Comparison of ENCODE assay signal across 21 cellular contexts in the genomic region with DNA sequence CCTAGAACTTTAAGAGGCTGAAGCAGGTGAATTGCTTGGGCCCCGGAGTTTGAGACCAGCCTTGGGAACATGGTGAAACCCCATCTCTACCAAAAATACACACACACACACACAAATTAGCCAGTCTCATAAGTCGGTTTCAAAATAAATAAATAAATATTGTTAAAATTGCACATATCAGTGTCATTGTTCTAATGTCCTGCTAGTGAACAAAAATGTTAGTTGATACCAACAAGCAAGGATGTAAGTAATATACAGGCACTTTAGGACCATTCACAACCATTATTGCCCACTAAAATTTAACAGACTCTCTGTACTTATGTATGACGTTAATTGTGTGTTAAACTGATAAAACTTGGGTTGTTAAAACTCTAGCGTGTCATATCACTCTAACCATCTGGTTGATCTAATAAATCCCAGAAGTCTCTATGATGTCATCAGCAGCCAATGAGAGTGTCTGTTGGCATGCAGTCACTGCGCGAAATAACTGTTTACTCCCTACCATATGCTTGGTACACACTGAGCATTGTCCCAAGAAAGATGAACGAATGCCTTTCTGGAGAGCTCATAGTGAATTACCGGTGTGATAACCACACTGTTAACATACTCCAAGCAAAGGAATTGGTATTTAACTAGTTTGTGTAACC. TPM values are rescaled to one million over a fixed set of nuclear protein-coding genes. Genes with fewer than 3 reads are reported as not detected.
DNase-seq lines count a peak whose midpoint lies in the region; ATAC-seq and TF ChIP-seq lines count a peak whose summit lies in the region.
"Had no signal": no experiment of that assay in that cellular context is flagged by ENCODE, and none has a peak within 500 bp of the region (broad histone marks: within the 10 kb centered on the region; RNA-seq: fewer than 3 reads in every experiment).

No MANE protein-coding gene starts in this region.

- H3K27ac ChIP-seq in A673 (ENCODE audit: low read depth, low read length, poor library complexity, severe bottlenecking): no peak overlapping the region
- H3K27ac ChIP-seq: vagina had no signal

- H3K4me1 ChIP-seq in mucosa of descending colon (ENCODE audit: low read depth): no peaks in the 10 kb centered on the region
- H3K4me1 ChIP-seq in A673 (ENCODE audit: insufficient read depth, low read length, poor library complexity, severe bottlenecking): no peaks in the 10 kb centered on the region
- H3K4me1 ChIP-seq: vagina had no signal

- POLR2A ChIA-PET in BJ (lab: Charles Lee): no interaction called here
- POLR2A ChIA-PET in A673 (lab: Charles Lee; ENCODE audit: low non-redundant PET): no interaction called here

- peaks cover 7% of the 10 kb centered on the region for H3K4me1 Mint-ChIP-seq in activated naive CD4-positive, alpha-beta T cell treated with anti-CD3 and anti-CD28 coated beads, Interleukin-2, amount 10 ng/mL, durations not matched to agents 7 days and 5 days
- H3K4me1 Mint-ChIP-seq: immature natural killer cell had no signal

- DNase-seq in BJ (ENCODE audit: low read depth) (peak; percentile 41), HFF-Myc (ENCODE audit: extremely low read depth, low read depth) (peak; percentile 55), cardiac fibroblast (ENCODE audit: low read depth in 2 of 2) (peak; percentile 31 to 54), mucosa of descending colon (peak in 1 of 3 donors; percentile 14), T1000 (lab: John Stamatoyannopoulos, UW) (no peak), A673 (ENCODE audit: low spot score) (no peak)
- no peak for DNase-seq in activated naive CD4-positive, alpha-beta T cell treated with anti-CD3 and anti-CD28 coated beads, Interleukin-2, amount 10 ng/mL, durations not matched to agents 7 days and 5 days
- DNase-seq in stimulated activated CD4-positive, alpha-beta T cell treated with anti-CD3 and anti-CD28 coated beads, Interleukin-4, amount 100 ng/mL, for 24 hours: no peak
- DNase-seq: activated CD4-positive, alpha-beta T cell treated with anti-CD3 and anti-CD28 coated beads, Interleukin-2, amount 10 ng/mL, durations not matched to agents 24 days and 14 days; activated naive CD4-positive, alpha-beta T cell treated with Interleukin-2 at 50 U/mL for 16 hours; activated T-cell treated with anti-CD3 and anti-CD28 coated beads for 4 hours; Caco-2; cortex of kidney; GF-D8; immature natural killer cell; MG63; naive thymus-derived CD4-positive, alpha-beta T cell; NCI-H146; substantia nigra had no signal

- peaks cover 4% of the 10 kb centered on the region for H3K27me3 Mint-ChIP-seq in activated naive CD4-positive, alpha-beta T cell treated with anti-CD3 and anti-CD28 coated beads, Interleukin-2, amount 10 ng/mL, durations not matched to agents 7 days and 5 days
- H3K27me3 Mint-ChIP-seq: activated CD4-positive, alpha-beta T cell treated with anti-CD3 and anti-CD28 coated beads, Interleukin-2, amount 10 ng/mL, durations not matched to agents 24 days and 14 days had no signal

- H3K4me3 ChIP-seq in BJ (ENCODE audit: low read depth, low read length): no peak overlapping the region
- no peak overlapping the region for H3K4me3 ChIP-seq in HFF-Myc (replicated peaks; ENCODE audit: low read depth, low read length)
- H3K4me3 ChIP-seq in cardiac fibroblast (replicated peaks in 1 of 2; ENCODE audit: low read depth in 2 of 2, low read length in 2 of 2): no peak overlapping the region
- no peak overlapping the region for H3K4me3 ChIP-seq in mucosa of descending colon
- H3K4me3 ChIP-seq in A673 (ENCODE audit: low read depth, low read length, poor library complexity, severe bottlenecking): no peak overlapping the region
- H3K4me3 ChIP-seq: lung, MG63, vagina had no signal

- no peaks in the 10 kb centered on the region for H3K9me3 Mint-ChIP-seq in activated naive CD4-positive, alpha-beta T cell treated with anti-CD3 and anti-CD28 coated beads, Interleukin-2, amount 10 ng/mL, durations not matched to agents 7 days and 5 days
- H3K9me3 Mint-ChIP-seq: activated CD4-positive, alpha-beta T cell treated with anti-CD3 and anti-CD28 coated beads, Interleukin-2, amount 10 ng/mL, durations not matched to agents 24 days and 14 days; immature natural killer cell; naive thymus-derived CD4-positive, alpha-beta T cell had no signal

- H3K9me3 ChIP-seq in mucosa of descending colon (no peaks in the 10 kb centered on the region), A673 (ENCODE audit: low read depth, low read length, poor library complexity, severe bottlenecking) (no peaks in the 10 kb centered on the region)
- H3K9me3 ChIP-seq: Caco-2, MG63, vagina had no signal

- H3K4me3 Mint-ChIP-seq in activated naive CD4-positive, alpha-beta T cell treated with anti-CD3 and anti-CD28 coated beads, Interleukin-2, amount 10 ng/mL, durations not matched to agents 7 days and 5 days: no peak overlapping the region
- H3K4me3 Mint-ChIP-seq: activated CD4-positive, alpha-beta T cell treated with anti-CD3 and anti-CD28 coated beads, Interleukin-2, amount 10 ng/mL, durations not matched to agents 24 days and 14 days; immature natural killer cell; naive thymus-derived CD4-positive, alpha-beta T cell had no signal

- no peak for TF ChIP-seq CTCF in BJ (IDR thresholded peaks at IDR 0.05; ENCODE audit: insufficient read depth, low read depth, low read length)
- no peak for TF ChIP-seq CTCF in HFF-Myc (IDR thresholded peaks at IDR 0.05; ENCODE audit: low read depth, low read length, missing control alignments)
- TF ChIP-seq CTCF in cardiac fibroblast (IDR thresholded peaks at IDR 0.05; ENCODE audit: low read depth, low read length): no peak
- no peak for TF ChIP-seq CTCF in mucosa of descending colon (IDR thresholded peaks at IDR 0.05)
- no peak for TF ChIP-seq CTCF in A673 (conservative IDR thresholded peaks at IDR 0.05; ENCODE audit: low read depth, low read length)

- no TSS peak for BruUV-seq in A673 (replicated peaks; lab: Mats Ljungman, UMichigan)

- CTCF ChIA-PET in BJ (lab: Yijun Ruan, JAX): interaction anchor here (0.7 to 0.8 kb wide), 2 partner anchors 23 to 94 kb away, joined by 3 to 4 read pairs; no protein-coding TSS in a partner anchor
- CTCF ChIA-PET in activated naive CD4-positive, alpha-beta T cell treated with anti-CD3 and anti-CD28 coated beads, Interleukin-2, amount 10 ng/mL, durations not matched to agents 7 days and 5 days (lab: Charles Lee): no interaction called here
- CTCF ChIA-PET in A673 (lab: Charles Lee): no interaction called here

- no peaks in the 10 kb centered on the region for H3K27me3 ChIP-seq in BJ (ENCODE audit: control insufficient read depth, insufficient read depth, low read length)
- H3K27me3 ChIP-seq in A673 (replicated peaks; ENCODE audit: insufficient read depth, low read depth, low read length, poor library complexity): no peaks in the 10 kb centered on the region
- H3K27me3 ChIP-seq: MG63, vagina had no signal

- ATAC-seq in mucosa of descending colon: peak; percentile 88
- ATAC-seq: naive thymus-derived CD4-positive, alpha-beta T cell had no signal

- no peak overlapping the region for H3K27ac Mint-ChIP-seq in activated naive CD4-positive, alpha-beta T cell treated with anti-CD3 and anti-CD28 coated beads, Interleukin-2, amount 10 ng/mL, durations not matched to agents 7 days and 5 days
- H3K27ac Mint-ChIP-seq: activated CD4-positive, alpha-beta T cell treated with anti-CD3 and anti-CD28 coated beads, Interleukin-2, amount 10 ng/mL, durations not matched to agents 24 days and 14 days; immature natural killer cell; naive thymus-derived CD4-positive, alpha-beta T cell had no signal

- no peaks in the 10 kb centered on the region for H3K36me3 ChIP-seq in BJ (ENCODE audit: control insufficient read depth, insufficient read depth, low read length)
- no peaks in the 10 kb centered on the region for H3K36me3 ChIP-seq in mucosa of descending colon (ENCODE audit: low read depth)
- no peaks in the 10 kb centered on the region for H3K36me3 ChIP-seq in A673 (ENCODE audit: insufficient read depth, low read length, poor library complexity, severe bottlenecking)
- H3K36me3 ChIP-seq: MG63, vagina had no signal

- H3K36me3 Mint-ChIP-seq in activated naive CD4-positive, alpha-beta T cell treated with anti-CD3 and anti-CD28 coated beads, Interleukin-2, amount 10 ng/mL, durations not matched to agents 7 days and 5 days: no peaks in the 10 kb centered on the region
- H3K36me3 Mint-ChIP-seq: immature natural killer cell; naive thymus-derived CD4-positive, alpha-beta T cell had no signal

- intact Hi-C loops in mucosa of descending colon (cut with DNase I, micrococcal nuclease): no loop called here
- intact Hi-C loops in A673 (cut with micrococcal nuclease; ENCODE audit: unreplicated experiment): no loop called here

RNA-seq across cellular contexts. Expression of gene OTUD1, which starts 30.4 kb away (rescaled TPM):
- 1.1 and 1.7 TPM in 2 replicates for polyA plus RNA-seq in BJ (2011; rRNA removed)
- polyA minus RNA-seq in BJ (2011; rRNA and poly(A)+ RNA removed): 2.9 and 3.7 TPM in 2 replicates
- 10 to 100 TPM; 11.6 to 15.7 (median 15.1) TPM for total RNA-seq in mucosa of descending colon
- 22.5 and 23.9 TPM in 2 replicates for total RNA-seq in A673 (2021)

Comparison
In these comparisons a context has a peak if more than half of its experiments do, and no peak if none do; other contexts are left out.
1. DNase-seq: peak in BJ (single experiment), HFF-Myc (single experiment) and cardiac fibroblast (2 of 2); none in activated naive CD4-positive, alpha-beta T cell treated with anti-CD3 and anti-CD28 coated beads, Interleukin-2, amount 10 ng/mL, durations not matched to agents 7 days and 5 days (single experiment), T1000 (single experiment), A673 (single experiment) and stimulated activated CD4-positive, alpha-beta T cell treated with anti-CD3 and anti-CD28 coated beads, Interleukin-4, amount 100 ng/mL, for 24 hours (single experiment).